In the genomic region with DNA sequence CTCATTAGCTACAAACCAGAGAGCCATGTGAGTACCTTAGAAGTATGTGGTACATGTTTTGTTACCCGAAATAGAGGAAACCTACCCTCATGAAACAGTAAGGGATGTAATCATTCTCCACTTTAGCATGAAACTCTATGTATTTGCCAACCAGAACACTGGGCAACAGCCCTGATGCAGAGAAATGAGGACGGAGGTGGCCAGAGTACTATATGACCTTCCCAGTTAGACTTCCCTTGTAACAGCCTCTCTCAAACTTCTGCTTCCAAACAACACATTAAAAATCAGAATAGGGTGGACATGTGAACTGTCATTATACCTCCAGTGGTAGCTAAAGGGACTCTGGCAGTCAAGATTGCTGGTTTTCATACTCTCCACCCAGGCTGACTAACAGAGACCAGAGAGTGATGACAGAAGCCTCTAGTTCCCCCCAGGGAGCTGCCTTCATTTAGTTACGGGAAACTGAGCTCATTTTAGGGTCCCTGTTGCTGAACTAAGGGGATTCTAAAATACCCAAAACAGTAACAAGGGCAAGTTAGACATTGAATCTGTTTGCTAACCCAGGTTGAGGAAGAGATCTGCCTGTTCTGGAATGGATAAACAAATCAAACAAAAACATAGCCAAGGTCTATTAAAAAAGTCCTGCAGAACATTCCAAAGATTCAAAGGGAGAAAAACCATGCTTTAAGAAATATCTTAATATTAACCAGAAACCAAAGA, we compare ENCODE assay signal across 11 cellular contexts.
A peak's percentile ranks its signal among the peaks of the same experiment; 100 is the strongest.
DNase-seq lines count a peak whose midpoint lies in the region; ATAC-seq, FAIRE-seq and TF ChIP-seq lines count a peak whose summit lies in the region.
"Had no signal": no experiment of that assay in that cellular context is flagged by ENCODE, and none has a peak within 500 bp of the region (broad histone marks: within the 10 kb centered on the region; RNA-seq: fewer than 3 reads in every experiment).

No MANE protein-coding gene starts in this region.

- TF ChIP-seq POLR2A in gastroesophageal sphincter (IDR thresholded peaks at IDR 0.05) = no peak

- TF ChIP-seq EP300 in gastroesophageal sphincter (IDR thresholded peaks at IDR 0.05) = no peak

- peak; percentile 78 for FAIRE-seq in GM19239 (lab: Jason Lieb, UNC)

- peak; percentile 58 for ATAC-seq in HG03460 (IDR thresholded peaks at IDR 0.05; ENCODE audit: unreplicated experiment)
- ATAC-seq in gastroesophageal sphincter = peak; percentile 58
- ATAC-seq in GM19455 (IDR thresholded peaks at IDR 0.05; ENCODE audit: unreplicated experiment) = no peak
- ATAC-seq: SK-N-SH treated with all-trans-retinoic acid at 6 μM for 48 hours had no signal

- DNase-seq in GM19239 (ENCODE audit: insufficient read length, low spot score) (no peak), germinal center (ENCODE audit: low spot score) (no peak), EL (no peak)
- DNase-seq: activated CD4-positive, alpha-beta T cell treated with anti-CD3 and anti-CD28 coated beads, Interleukin-2, amount 10 ng/mL, durations not matched to agents 7 days and 5 days; midbrain; NCI-H69 had no signal

- 42 to 57% methylated on average over 3 of the region's 3 CpGs for WGBS in gastroesophageal sphincter (ENCODE audit: low coverage in 1 of 2), 2 donors

- peak overlapping the region; percentile 23 to 69 (median 54) for H3K27ac ChIP-seq in gastroesophageal sphincter
- peak overlapping the region; percentile 76 for H3K27ac ChIP-seq in subcutaneous abdominal adipose tissue (ENCODE audit: low read depth, low read length)

- H3K36me3 ChIP-seq in gastroesophageal sphincter = peaks cover 0 to 6% of the 10 kb centered on the region in 2 donors
- peaks cover 0 to 4% (median under 1%) of the 10 kb centered on the region in 5 donors for H3K36me3 ChIP-seq in subcutaneous abdominal adipose tissue (ENCODE audit: control insufficient read depth in 5 of 5, insufficient read depth in 5 of 5, low read length in 5 of 5)

- H3K9ac ChIP-seq in subcutaneous abdominal adipose tissue (ENCODE audit: low read length in 5 of 5) = peak overlapping the region in 1 of 5 donors; percentile 6

- H3K27me3 ChIP-seq in gastroesophageal sphincter = no peaks in the 10 kb centered on the region
- no peaks in the 10 kb centered on the region for H3K27me3 ChIP-seq in subcutaneous abdominal adipose tissue (ENCODE audit: control insufficient read depth in 5 of 5, insufficient read depth in 4 of 5, low read length in 5 of 5)

- TF ChIP-seq CTCF in gastroesophageal sphincter (IDR thresholded peaks at IDR 0.05) = no peak

- H3K4me3 ChIP-seq in gastroesophageal sphincter (no peak overlapping the region), subcutaneous abdominal adipose tissue (ENCODE audit: low read depth in 1 of 5, low read length in 5 of 5) (no peak overlapping the region)

- H3K9me3 ChIP-seq in gastroesophageal sphincter = peaks cover 0 to 7% (median 0%) of the 10 kb centered on the region in 3 donors
- H3K9me3 ChIP-seq in subcutaneous abdominal adipose tissue (ENCODE audit: control insufficient read depth in 5 of 5, low read length in 5 of 5) = peaks cover 0 to 7% (median 3%) of the 10 kb centered on the region in 5 donors

- H3K4me1 ChIP-seq in gastroesophageal sphincter = peaks cover 5 to 28% (median 7%) of the 10 kb centered on the region in 3 donors
- H3K4me1 ChIP-seq in subcutaneous abdominal adipose tissue (ENCODE audit: control insufficient read depth in 5 of 5, insufficient read depth in 5 of 5, low read length in 5 of 5) = peaks cover 3 to 21% (median 11%) of the 10 kb centered on the region in 5 donors
